ENCODE assay signal across 8 cellular contexts in genomic region chr7:18086165-18087030, GRCh38. TPM values are rescaled to one million over a fixed set of nuclear protein-coding genes. Genes with fewer than 3 reads are reported as not detected.
DNase-seq lines count a peak whose midpoint lies in the region; ATAC-seq and TF ChIP-seq lines count a peak whose summit lies in the region.

No MANE protein-coding gene starts in this region.

- H3K4me3 ChIP-seq in GM12875 (ENCODE audit: low read depth, low read length) (peak overlapping the region; percentile 5), choroid plexus epithelial cell (ENCODE audit: low read depth, low read length) (peak overlapping the region; percentile 58)

- peak overlapping the region; percentile 73 to 80 for H3K4me3 Mint-ChIP-seq in stimulated activated naive CD8-positive, alpha-beta T cell treated with anti-CD3 and anti-CD28 coated beads, Interleukin-15, amount 100 ng/mL, for 72 hours

- ATAC-seq in left lobe of liver: peak; percentile 25
- ATAC-seq in stimulated activated naive CD8-positive, alpha-beta T cell treated with anti-CD3 and anti-CD28 coated beads, Interleukin-15, amount 100 ng/mL, for 72 hours: peak; percentile 61
- ATAC-seq in HG03045 (IDR thresholded peaks at IDR 0.05; ENCODE audit: unreplicated experiment): no peak
- ATAC-seq in GM18505 (IDR thresholded peaks at IDR 0.05; ENCODE audit: unreplicated experiment): no peak

- no peak for TF ChIP-seq POLR2A in GM18505 (IDR thresholded peaks at IDR 0.05; ENCODE audit: borderline replicate concordance, extremely low read depth, insufficient read depth, insufficient read length)

- no peak overlapping the region for H3K27ac Mint-ChIP-seq in stimulated activated naive CD8-positive, alpha-beta T cell treated with anti-CD3 and anti-CD28 coated beads, Interleukin-15, amount 100 ng/mL, for 72 hours

- H3K9me3 Mint-ChIP-seq in stimulated activated naive CD8-positive, alpha-beta T cell treated with anti-CD3 and anti-CD28 coated beads, Interleukin-15, amount 100 ng/mL, for 72 hours: peaks cover 7 to 10% of the 10 kb centered on the region in 2 donors

- H3K27me3 Mint-ChIP-seq in stimulated activated naive CD8-positive, alpha-beta T cell treated with anti-CD3 and anti-CD28 coated beads, Interleukin-15, amount 100 ng/mL, for 72 hours: peaks cover 53% of the 10 kb centered on the region

- in situ Hi-C loops in ACHN (cut with HindIII; ENCODE audit: low pct_ligation_motif_present, low pct_unique_long_range_greater_than_20kb, low sequenced_read_pairs): no loop called here

- DNase-seq in ACHN (peak; percentile 32), NCI-H345 (lab: John Stamatoyannopoulos, UW) (peak; percentile 75), choroid plexus epithelial cell (ENCODE audit: low read depth) (peak; percentile 1), left lobe of liver (ENCODE audit: low spot score) (no peak)
- peak in 1 of 2 donors; percentile 3 for DNase-seq in stimulated activated naive CD8-positive, alpha-beta T cell treated with anti-CD3 and anti-CD28 coated beads, Interleukin-15, amount 100 ng/mL, for 72 hours

- TF ChIP-seq CTCF in GM12875 (IDR thresholded peaks at IDR 0.05; ENCODE audit: borderline replicate concordance, insufficient read depth, low read depth, low read length) (no peak), choroid plexus epithelial cell (conservative IDR thresholded peaks at IDR 0.05; ENCODE audit: low read depth, low read length) (no peak)

- peaks cover 6% of the 10 kb centered on the region for H3K4me1 Mint-ChIP-seq in stimulated activated naive CD8-positive, alpha-beta T cell treated with anti-CD3 and anti-CD28 coated beads, Interleukin-15, amount 100 ng/mL, for 72 hours

RNA-seq across cellular contexts. Expression of gene PRPS1L1, which starts 58.8 kb away (rescaled TPM):
- not detected for total RNA-seq in left lobe of liver

Comparison
In these comparisons a context has a peak if more than half of its experiments do, and no peak if none do; other contexts are left out.
1. ATAC-seq: peak in left lobe of liver (single experiment) and stimulated activated naive CD8-positive, alpha-beta T cell treated with anti-CD3 and anti-CD28 coated beads, Interleukin-15, amount 100 ng/mL, for 72 hours (single experiment); none in HG03045 (single experiment) and GM18505 (single experiment).